In genomic region chr4:83438719-83439118, GRCh38 we compare ENCODE assay signal across 13 cellular contexts.
"Had no signal": no experiment of that assay in that cellular context is flagged by ENCODE, and none has a peak within 500 bp of the region (broad histone marks: within the 10 kb centered on the region; RNA-seq: fewer than 3 reads in every experiment).

No MANE protein-coding gene starts in this region.

- H3K27ac ChIP-seq: dorsolateral prefrontal cortex, left lung, tibial artery, vagina had no signal

- H3K27me3 Mint-ChIP-seq: memory B cell; naive thymus-derived CD4-positive, alpha-beta T cell had no signal

- H3K4me1 Mint-ChIP-seq: endodermal cell had no signal

- H3K4me1 ChIP-seq: left lung, tibial artery, vagina had no signal

- ATAC-seq: activated CD4-positive, CD25-positive, alpha-beta regulatory T cell treated with anti-CD3 and anti-CD28 coated beads, Interleukin-2, amount 50 U/mL, for 24 hours; left lung; mucosa of descending colon; naive thymus-derived CD4-positive, alpha-beta T cell had no signal

- H3K9me3 Mint-ChIP-seq: endodermal cell; memory B cell; naive thymus-derived CD4-positive, alpha-beta T cell had no signal

- H3K4me3 Mint-ChIP-seq: endodermal cell; memory B cell; naive thymus-derived CD4-positive, alpha-beta T cell had no signal

- DNase-seq: activated naive CD4-positive, alpha-beta T cell; dorsolateral prefrontal cortex; endodermal cell; left lung; mucosa of descending colon; naive thymus-derived CD4-positive, alpha-beta T cell; retina; stimulated activated CD4-positive, alpha-beta T cell treated with anti-CD3 and anti-CD28 coated beads, Interleukin-4, amount 100 ng/mL, for 1 hour; stimulated activated naive CD4-positive, alpha-beta T cell; tibial artery had no signal

- H3K4me3 ChIP-seq: dorsolateral prefrontal cortex, left lung, mucosa of descending colon, tibial artery, vagina had no signal

- H3K27ac Mint-ChIP-seq: endodermal cell, memory B cell had no signal

- H3K27me3 ChIP-seq: dorsolateral prefrontal cortex, left lung, tibial artery, vagina had no signal

- H3K9me3 ChIP-seq: left lung, mucosa of descending colon, tibial artery, vagina had no signal
